In the genomic region with DNA sequence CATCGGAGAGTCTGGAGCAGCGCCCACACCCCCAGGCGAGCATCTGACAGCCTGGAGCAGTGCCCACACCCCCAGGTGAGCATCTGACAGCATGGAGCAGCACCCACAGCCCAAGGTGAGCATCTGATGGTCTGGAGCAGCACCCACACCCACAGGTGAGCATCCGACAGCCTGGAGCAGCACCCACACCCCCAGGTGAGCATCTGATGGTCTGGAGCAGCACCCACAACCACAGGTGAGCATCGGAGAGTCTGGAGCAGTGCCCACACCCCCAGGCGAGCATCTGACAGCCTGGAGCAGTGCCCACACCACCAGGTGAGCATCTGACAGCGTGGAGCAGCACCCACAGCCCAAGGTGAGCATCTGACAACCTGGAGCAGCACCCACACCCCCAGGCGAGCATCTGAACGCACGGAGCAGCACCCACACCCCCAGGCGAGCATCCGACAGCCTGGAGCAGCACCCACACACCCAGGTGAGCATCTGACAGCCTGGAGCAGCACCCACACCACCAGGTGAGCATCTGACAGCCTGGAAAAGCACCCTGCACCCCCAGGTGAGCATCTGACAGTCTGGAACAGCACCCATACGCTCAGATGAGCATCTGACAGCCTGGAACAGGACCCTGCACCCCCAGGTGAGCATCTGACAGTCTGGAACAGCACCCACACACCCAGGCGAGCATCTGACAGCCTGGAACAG, we compare ENCODE assay signal across 8 cellular contexts. TPM values are rescaled to one million over a fixed set of nuclear protein-coding genes. Genes with fewer than 3 reads are reported as not detected.
DNase-seq lines count a peak whose midpoint lies in the region; ATAC-seq and TF ChIP-seq lines count a peak whose summit lies in the region.
"Not testable (repeated sequence)": the region's sequence is repeated elsewhere in the genome, so short reads cannot be mapped to it uniquely, and the experiment has no call there.

No MANE protein-coding gene starts in this region.

- WGBS in lung, 2 donors, result 41 to 47% methylated on average over 14 of the region's 14 CpGs
- 44 to 46% (median 46%) methylated on average over 14 of the region's 14 CpGs for WGBS in psoas muscle, 3 donors

- H3K4me3 ChIP-seq in lung, psoas muscle, tibial artery: not testable (repeated sequence)

- not testable (repeated sequence) for H3K4me3 Mint-ChIP-seq in activated CD4-positive, alpha-beta T cell treated with anti-CD3 and anti-CD28 coated beads, Interleukin-2, amount 10 ng/mL, durations not matched to agents 24 days and 14 days

- H3K9me3 Mint-ChIP-seq in activated CD4-positive, alpha-beta T cell treated with anti-CD3 and anti-CD28 coated beads, Interleukin-2, amount 10 ng/mL, durations not matched to agents 24 days and 14 days, result not testable (repeated sequence)

- intact Hi-C loops in activated CD4-positive, alpha-beta T cell treated with anti-CD3 and anti-CD28 coated beads, Interleukin-2, amount 10 ng/mL, durations not matched to agents 24 days and 14 days (cut with micrococcal nuclease); left cardiac atrium (cut with DNase I); psoas muscle (cut with DNase I); tibial artery (cut with DNase I; ENCODE audit: low total_unique reads): not testable (repeated sequence)

- H3K36me3 Mint-ChIP-seq in activated CD4-positive, alpha-beta T cell treated with anti-CD3 and anti-CD28 coated beads, Interleukin-2, amount 10 ng/mL, durations not matched to agents 24 days and 14 days (ENCODE audit: low read depth), result not testable (repeated sequence)

- not testable (repeated sequence) for H3K36me3 ChIP-seq in lung (ENCODE audit: control insufficient read depth in 2 of 2, insufficient read depth in 2 of 2, low read length in 2 of 2); psoas muscle (ENCODE audit: insufficient read depth in 1 of 2, low read depth in 1 of 2); tibial artery

- H3K27me3 Mint-ChIP-seq in activated CD4-positive, alpha-beta T cell treated with anti-CD3 and anti-CD28 coated beads, Interleukin-2, amount 10 ng/mL, durations not matched to agents 24 days and 14 days, result peaks cover 13% of the 10 kb centered on the region

- H3K27ac Mint-ChIP-seq in activated CD4-positive, alpha-beta T cell treated with anti-CD3 and anti-CD28 coated beads, Interleukin-2, amount 10 ng/mL, durations not matched to agents 24 days and 14 days, result not testable (repeated sequence)

- not testable (repeated sequence) for H3K4me1 ChIP-seq in lung (ENCODE audit: control insufficient read depth in 2 of 2, insufficient read depth in 2 of 2, low read length in 2 of 2); psoas muscle; tibial artery

- H3K27me3 ChIP-seq in lung (ENCODE audit: control insufficient read depth, insufficient read depth); psoas muscle (ENCODE audit: insufficient read depth in 3 of 3, low read length in 2 of 3): not testable (repeated sequence)
- H3K27me3 ChIP-seq in tibial artery, result peaks cover 0 to 45% of the 10 kb centered on the region in 2 donors

- not testable (repeated sequence) for TF ChIP-seq CTCF in lung (IDR thresholded peaks at IDR 0.05; ENCODE audit: control extremely low read depth, extremely low read depth); psoas muscle (IDR thresholded peaks at IDR 0.05); tibial artery (IDR thresholded peaks at IDR 0.05)

- not testable (repeated sequence) for ATAC-seq in left cardiac atrium; lung (ENCODE audit: insufficient read depth, low FRiP score); psoas muscle

- not testable (repeated sequence) for H3K4me1 Mint-ChIP-seq in activated CD4-positive, alpha-beta T cell treated with anti-CD3 and anti-CD28 coated beads, Interleukin-2, amount 10 ng/mL, durations not matched to agents 24 days and 14 days

- not testable (repeated sequence) for H3K27ac ChIP-seq in lung (ENCODE audit: low read depth in 1 of 2, low read length in 1 of 2); psoas muscle; tibial artery

- H3K9me3 ChIP-seq in lung (ENCODE audit: control insufficient read depth in 2 of 2, insufficient read depth in 1 of 2, low read length in 1 of 2), result peaks cover 0 to 14% of the 10 kb centered on the region in 2 donors
- not testable (repeated sequence) for H3K9me3 ChIP-seq in psoas muscle
- peaks cover 0 to 23% (median 8%) of the 10 kb centered on the region in 3 donors for H3K9me3 ChIP-seq in tibial artery

- DNase-seq in DMS53 (lab: John Stamatoyannopoulos, UW) (peak; percentile 33), activated gamma-delta T cell treated with Interleukin-2 at 50 U/mL for 16 hours (peak; percentile 47), left cardiac atrium (peak; percentile 56), lung (ENCODE audit: low spot score) (peak; percentile 76), psoas muscle (peak; percentile 48 to 77), tibial artery (peak; percentile 38 to 88)
- DNase-seq in activated CD4-positive, alpha-beta T cell treated with anti-CD3 and anti-CD28 coated beads, Interleukin-2, amount 10 ng/mL, durations not matched to agents 24 days and 14 days, result peak; percentile 65
- peak; percentile 41 for DNase-seq in effector CD8-positive, alpha-beta T cell (lab: John Stamatoyannopoulos, UW)

RNA-seq across cellular contexts. Expression of a gene that starts 21.1 kb away (rescaled TPM):
- 0.54 and 0.83 TPM in 2 replicates for total RNA-seq in activated CD4-positive, alpha-beta T cell treated with anti-CD3 and anti-CD28 coated beads, Interleukin-2, amount 10 ng/mL, durations not matched to agents 24 days and 14 days
- total RNA-seq in left cardiac atrium, result under 1 TPM; 0.47 to 0.68 TPM
- 1 to 10 TPM; 4.0 to 5.9 TPM for total RNA-seq in lung
- 1 to 10 TPM; 6.2 to 8.4 TPM for polyA plus RNA-seq in lung
- total RNA-seq in psoas muscle, result under 1 TPM in 2 of 4 donors, not detected in 2; 0.58 to 0.89 TPM
- polyA plus RNA-seq in psoas muscle, result under 1 TPM; 0.08 to 0.21 (median 0.16) TPM
